In the genomic region with DNA sequence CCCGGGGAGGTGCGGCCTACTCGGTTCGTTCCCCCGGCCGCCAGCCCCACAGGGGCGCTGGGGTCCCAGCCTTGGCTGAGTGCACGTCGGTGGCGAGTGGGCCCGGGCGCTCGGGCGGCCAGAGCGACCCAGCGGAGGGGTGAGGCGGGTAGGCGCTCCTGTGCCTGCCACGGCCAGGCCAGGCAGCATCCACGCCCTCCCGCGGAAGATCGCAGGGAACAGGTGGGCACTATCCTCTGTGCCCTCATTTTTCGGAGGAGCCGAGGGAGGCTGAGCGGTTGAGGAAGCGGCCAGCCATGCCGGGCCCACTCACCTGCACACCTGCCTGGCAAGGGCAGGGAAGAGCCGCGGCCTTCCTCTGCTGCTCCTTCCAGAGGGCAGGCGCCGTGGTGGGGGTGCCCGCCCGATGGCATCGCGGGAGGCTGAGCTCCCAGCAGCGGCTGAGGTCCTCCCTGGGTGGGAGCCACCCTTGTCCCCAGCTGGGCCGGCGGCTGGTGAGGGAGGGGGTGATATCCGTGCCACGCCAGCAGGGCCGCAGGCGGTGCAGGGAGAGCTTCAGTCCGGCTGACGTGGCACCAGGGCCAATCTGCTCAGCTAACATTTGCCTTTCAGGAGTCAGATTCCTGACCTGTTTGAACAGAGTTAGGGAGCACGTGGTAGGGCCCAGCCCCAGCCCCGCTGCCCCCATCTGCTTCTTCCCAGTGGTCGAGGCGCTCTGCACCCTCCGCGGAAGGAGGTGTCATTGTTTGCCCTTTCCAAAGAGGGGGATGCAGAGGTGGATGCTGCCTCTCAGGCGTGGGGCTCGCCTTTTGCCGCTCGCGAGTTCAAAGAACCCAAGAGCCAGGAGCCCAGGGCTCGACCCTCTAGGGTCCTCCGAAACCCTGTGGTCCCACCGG, we compare ENCODE assay signal across 2 cellular contexts.
A peak's percentile ranks its signal among the peaks of the same experiment; 100 is the strongest.
TF ChIP-seq lines count a peak whose summit lies in the region.

No MANE protein-coding gene starts in this region.

TF ChIP-seq in K562, 482 proteins besides CTCF, POLR2A, EP300 and RAD21 (continued from another document):
- TF ChIP-seq, protein P1, sequence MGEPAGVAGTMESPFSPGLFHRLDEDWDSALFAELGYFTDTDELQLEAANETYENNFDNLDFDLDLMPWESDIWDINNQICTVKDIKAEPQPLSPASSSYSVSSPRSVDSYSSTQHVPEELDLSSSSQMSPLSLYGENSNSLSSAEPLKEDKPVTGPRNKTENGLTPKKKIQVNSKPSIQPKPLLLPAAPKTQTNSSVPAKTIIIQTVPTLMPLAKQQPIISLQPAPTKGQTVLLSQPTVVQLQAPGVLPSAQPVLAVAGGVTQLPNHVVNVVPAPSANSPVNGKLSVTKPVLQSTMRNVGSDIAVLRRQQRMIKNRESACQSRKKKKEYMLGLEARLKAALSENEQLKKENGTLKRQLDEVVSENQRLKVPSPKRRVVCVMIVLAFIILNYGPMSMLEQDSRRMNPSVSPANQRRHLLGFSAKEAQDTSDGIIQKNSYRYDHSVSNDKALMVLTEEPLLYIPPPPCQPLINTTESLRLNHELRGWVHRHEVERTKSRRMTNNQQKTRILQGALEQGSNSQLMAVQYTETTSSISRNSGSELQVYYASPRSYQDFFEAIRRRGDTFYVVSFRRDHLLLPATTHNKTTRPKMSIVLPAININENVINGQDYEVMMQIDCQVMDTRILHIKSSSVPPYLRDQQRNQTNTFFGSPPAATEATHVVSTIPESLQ (CRISPR knock-in tag; IDR thresholded peaks at IDR 0.05) = no peak
- TF ChIP-seq FOXK1 (CRISPR knock-in tag; IDR thresholded peaks at IDR 0.05; ENCODE audit: borderline replicate concordance) (0 out of 2 replicates have a peak, but pooled peaks have one; percentile 33), ZEB2 (IDR thresholded peaks at IDR 0.05) (no peak), HLTF (IDR thresholded peaks at IDR 0.05) (no peak), ARID2 (IDR thresholded peaks at IDR 0.05) (no peak), NCOR1 (IDR thresholded peaks at IDR 0.05) (no peak), MBD2 (IDR thresholded peaks at IDR 0.05; ENCODE audit: borderline replicate concordance, low read depth) (no peak), ZFX (CRISPR knock-in tag; IDR thresholded peaks at IDR 0.05) (0 out of 2 replicates have a peak, but pooled peaks have one; percentile 24), RBM15 (IDR thresholded peaks at IDR 0.05; ENCODE audit: insufficient read depth, low read length) (no peak), RBBP5 (IDR thresholded peaks at IDR 0.05; ENCODE audit: borderline replicate concordance, insufficient read depth, low read length, poor library complexity, severe bottlenecking) (peak; percentile 7), YBX1 (IDR thresholded peaks at IDR 0.05) (no peak), CEBPG (CRISPR knock-in tag; IDR thresholded peaks at IDR 0.05) (peak; percentile 27; the same call in 1 of the 2 replicates), CEBPG (tag; conservative IDR thresholded peaks at IDR 0.05 in 1 of 2, IDR thresholded peaks at IDR 0.05 in 1 of 2) (no peak), ZNF384 (IDR thresholded peaks at IDR 0.05; ENCODE audit: low read depth, low read length) (no peak)
- TF ChIP-seq, protein P2, sequence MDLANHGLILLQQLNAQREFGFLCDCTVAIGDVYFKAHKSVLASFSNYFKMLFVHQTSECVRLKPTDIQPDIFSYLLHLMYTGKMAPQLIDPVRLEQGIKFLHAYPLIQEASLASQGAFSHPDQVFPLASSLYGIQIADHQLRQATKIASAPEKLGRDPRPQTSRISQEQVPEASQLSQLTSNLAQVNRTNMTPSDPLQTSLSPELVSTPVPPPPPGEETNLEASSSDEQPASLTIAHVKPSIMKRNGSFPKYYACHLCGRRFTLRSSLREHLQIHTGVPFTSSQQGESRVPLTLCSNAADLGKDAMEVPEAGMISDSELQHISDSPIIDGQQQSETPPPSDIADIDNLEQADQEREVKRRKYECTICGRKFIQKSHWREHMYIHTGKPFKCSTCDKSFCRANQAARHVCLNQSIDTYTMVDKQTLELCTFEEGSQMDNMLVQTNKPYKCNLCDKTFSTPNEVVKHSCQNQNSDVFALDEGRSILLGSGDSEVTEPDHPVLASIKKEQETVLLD (IDR thresholded peaks at IDR 0.05) = no peak

TF ChIP-seq in HepG2, 621 proteins besides CTCF, POLR2A, EP300 and RAD21 (continued from another document and continues in another):
- TF ChIP-seq, protein P3, sequence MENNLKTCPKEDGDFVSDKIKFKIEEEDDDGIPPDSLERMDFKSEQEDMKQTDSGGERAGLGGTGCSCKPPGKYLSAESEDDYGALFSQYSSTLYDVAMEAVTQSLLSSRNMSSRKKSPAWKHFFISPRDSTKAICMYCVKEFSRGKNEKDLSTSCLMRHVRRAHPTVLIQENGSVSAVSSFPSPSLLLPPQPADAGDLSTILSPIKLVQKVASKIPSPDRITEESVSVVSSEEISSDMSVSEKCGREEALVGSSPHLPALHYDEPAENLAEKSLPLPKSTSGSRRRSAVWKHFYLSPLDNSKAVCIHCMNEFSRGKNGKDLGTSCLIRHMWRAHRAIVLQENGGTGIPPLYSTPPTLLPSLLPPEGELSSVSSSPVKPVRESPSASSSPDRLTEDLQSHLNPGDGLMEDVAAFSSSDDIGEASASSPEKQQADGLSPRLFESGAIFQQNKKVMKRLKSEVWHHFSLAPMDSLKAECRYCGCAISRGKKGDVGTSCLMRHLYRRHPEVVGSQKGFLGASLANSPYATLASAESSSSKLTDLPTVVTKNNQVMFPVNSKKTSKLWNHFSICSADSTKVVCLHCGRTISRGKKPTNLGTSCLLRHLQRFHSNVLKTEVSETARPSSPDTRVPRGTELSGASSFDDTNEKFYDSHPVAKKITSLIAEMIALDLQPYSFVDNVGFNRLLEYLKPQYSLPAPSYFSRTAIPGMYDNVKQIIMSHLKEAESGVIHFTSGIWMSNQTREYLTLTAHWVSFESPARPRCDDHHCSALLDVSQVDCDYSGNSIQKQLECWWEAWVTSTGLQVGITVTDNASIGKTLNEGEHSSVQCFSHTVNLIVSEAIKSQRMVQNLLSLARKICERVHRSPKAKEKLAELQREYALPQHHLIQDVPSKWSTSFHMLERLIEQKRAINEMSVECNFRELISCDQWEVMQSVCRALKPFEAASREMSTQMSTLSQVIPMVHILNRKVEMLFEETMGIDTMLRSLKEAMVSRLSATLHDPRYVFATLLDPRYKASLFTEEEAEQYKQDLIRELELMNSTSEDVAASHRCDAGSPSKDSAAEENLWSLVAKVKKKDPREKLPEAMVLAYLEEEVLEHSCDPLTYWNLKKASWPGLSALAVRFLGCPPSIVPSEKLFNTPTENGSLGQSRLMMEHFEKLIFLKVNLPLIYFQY (CRISPR knock-in tag; IDR thresholded peaks at IDR 0.05; ENCODE audit: borderline replicate concordance) = no peak
- TF ChIP-seq ZNF773 (CRISPR knock-in tag; IDR thresholded peaks at IDR 0.05; ENCODE audit: borderline replicate concordance) (no peak), FIP1L1 (IDR thresholded peaks at IDR 0.05; ENCODE audit: borderline replicate concordance, insufficient read depth, low read depth, low read length) (no peak), ZNF569 (CRISPR knock-in tag; IDR thresholded peaks at IDR 0.05; ENCODE audit: borderline replicate concordance) (no peak), HNRNPL (IDR thresholded peaks at IDR 0.05; ENCODE audit: low read depth, low read length) (0 out of 2 replicates have a peak, but pooled peaks have one; percentile 37), XRCC5 (optimal IDR thresholded peaks at IDR 0.05; ENCODE audit: low read length) (no peak), PHB2 (IDR thresholded peaks at IDR 0.05; ENCODE audit: partially characterized antibody) (no peak), ZBTB7B (CRISPR knock-in tag; IDR thresholded peaks at IDR 0.05) (peak; percentile 61; the same call in 1 of the 2 replicates), ZNF260 (CRISPR knock-in tag; IDR thresholded peaks at IDR 0.05; ENCODE audit: borderline replicate concordance, low read depth) (no peak), MBD4 (IDR thresholded peaks at IDR 0.05; ENCODE audit: borderline replicate concordance, low read length) (no peak), MEF2D (CRISPR knock-in tag; IDR thresholded peaks at IDR 0.05) (peak; percentile 68; the same call in 1 of the 2 replicates), ZFP82 (CRISPR knock-in tag; IDR thresholded peaks at IDR 0.05; ENCODE audit: borderline replicate concordance) (no peak), ATRX (CRISPR knock-in tag; IDR thresholded peaks at IDR 0.05; ENCODE audit: borderline replicate concordance) (no peak), ZFP36L2 (CRISPR knock-in tag; IDR thresholded peaks at IDR 0.05) (no peak), HDAC2 (CRISPR knock-in tag; IDR thresholded peaks at IDR 0.05) (no peak), SNAPC2 (CRISPR knock-in tag; IDR thresholded peaks at IDR 0.05) (0 out of 2 replicates have a peak, but pooled peaks have one; percentile 31), ZNF367 (CRISPR knock-in tag; IDR thresholded peaks at IDR 0.05; ENCODE audit: borderline replicate concordance) (no peak), ZNF44 (CRISPR knock-in tag; IDR thresholded peaks at IDR 0.05) (no peak), GZF1 (CRISPR knock-in tag; IDR thresholded peaks at IDR 0.05) (no peak), SIN3B (IDR thresholded peaks at IDR 0.05; ENCODE audit: low read length) (no peak), POLR2AphosphoS2 (IDR thresholded peaks at IDR 0.05; ENCODE audit: low read depth, low read length) (no peak), ZNF7 (CRISPR knock-in tag; IDR thresholded peaks at IDR 0.05) (no peak), ZNF547 (CRISPR knock-in tag; IDR thresholded peaks at IDR 0.05) (peak; percentile 9; the same call in 1 of the 2 replicates), GATA4 (IDR thresholded peaks at IDR 0.05; ENCODE audit: borderline replicate concordance, low read depth) (no peak), ZNF234 (CRISPR knock-in tag; conservative IDR thresholded peaks at IDR 0.05) (no peak), ZNF644 (CRISPR knock-in tag; IDR thresholded peaks at IDR 0.05; ENCODE audit: low read depth) (no peak), JUN (CRISPR knock-in tag; IDR thresholded peaks at IDR 0.05) (no peak), ZNF556 (CRISPR knock-in tag; IDR thresholded peaks at IDR 0.05; ENCODE audit: borderline replicate concordance) (no peak), PTBP1 (IDR thresholded peaks at IDR 0.05; ENCODE audit: low read depth, low read length, poor library complexity, severe bottlenecking) (no peak), ZKSCAN1 (IDR thresholded peaks at IDR 0.05; ENCODE audit: low read length) (no peak), ARID2 (CRISPR knock-in tag; IDR thresholded peaks at IDR 0.05; ENCODE audit: borderline replicate concordance) (no peak; the same call in 1 of the 2 replicates)
- TF ChIP-seq, protein P4, sequence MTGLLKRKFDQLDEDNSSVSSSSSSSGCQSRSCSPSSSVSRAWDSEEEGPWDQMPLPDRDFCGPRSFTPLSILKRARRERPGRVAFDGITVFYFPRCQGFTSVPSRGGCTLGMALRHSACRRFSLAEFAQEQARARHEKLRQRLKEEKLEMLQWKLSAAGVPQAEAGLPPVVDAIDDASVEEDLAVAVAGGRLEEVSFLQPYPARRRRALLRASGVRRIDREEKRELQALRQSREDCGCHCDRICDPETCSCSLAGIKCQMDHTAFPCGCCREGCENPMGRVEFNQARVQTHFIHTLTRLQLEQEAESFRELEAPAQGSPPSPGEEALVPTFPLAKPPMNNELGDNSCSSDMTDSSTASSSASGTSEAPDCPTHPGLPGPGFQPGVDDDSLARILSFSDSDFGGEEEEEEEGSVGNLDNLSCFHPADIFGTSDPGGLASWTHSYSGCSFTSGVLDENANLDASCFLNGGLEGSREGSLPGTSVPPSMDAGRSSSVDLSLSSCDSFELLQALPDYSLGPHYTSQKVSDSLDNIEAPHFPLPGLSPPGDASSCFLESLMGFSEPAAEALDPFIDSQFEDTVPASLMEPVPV (CRISPR knock-in tag; IDR thresholded peaks at IDR 0.05) = no peak; the same call in 1 of the 2 replicates
- TF ChIP-seq, protein P5, sequence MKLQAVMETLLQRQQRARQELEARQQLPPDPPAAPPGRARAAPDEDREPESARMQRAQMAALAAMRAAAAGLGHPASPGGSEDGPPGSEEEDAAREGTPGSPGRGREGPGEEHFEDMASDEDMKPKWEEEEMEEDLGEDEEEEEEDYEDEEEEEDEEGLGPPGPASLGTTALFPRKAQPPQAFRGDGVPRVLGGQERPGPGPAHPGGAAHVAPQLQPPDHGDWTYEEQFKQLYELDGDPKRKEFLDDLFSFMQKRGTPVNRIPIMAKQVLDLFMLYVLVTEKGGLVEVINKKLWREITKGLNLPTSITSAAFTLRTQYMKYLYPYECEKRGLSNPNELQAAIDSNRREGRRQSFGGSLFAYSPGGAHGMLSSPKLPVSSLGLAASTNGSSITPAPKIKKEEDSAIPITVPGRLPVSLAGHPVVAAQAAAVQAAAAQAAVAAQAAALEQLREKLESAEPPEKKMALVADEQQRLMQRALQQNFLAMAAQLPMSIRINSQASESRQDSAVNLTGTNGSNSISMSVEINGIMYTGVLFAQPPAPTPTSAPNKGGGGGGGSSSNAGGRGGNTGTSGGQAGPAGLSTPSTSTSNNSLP (IDR thresholded peaks at IDR 0.05; ENCODE audit: low read depth, low read length) = no peak
- TF ChIP-seq, protein P6, sequence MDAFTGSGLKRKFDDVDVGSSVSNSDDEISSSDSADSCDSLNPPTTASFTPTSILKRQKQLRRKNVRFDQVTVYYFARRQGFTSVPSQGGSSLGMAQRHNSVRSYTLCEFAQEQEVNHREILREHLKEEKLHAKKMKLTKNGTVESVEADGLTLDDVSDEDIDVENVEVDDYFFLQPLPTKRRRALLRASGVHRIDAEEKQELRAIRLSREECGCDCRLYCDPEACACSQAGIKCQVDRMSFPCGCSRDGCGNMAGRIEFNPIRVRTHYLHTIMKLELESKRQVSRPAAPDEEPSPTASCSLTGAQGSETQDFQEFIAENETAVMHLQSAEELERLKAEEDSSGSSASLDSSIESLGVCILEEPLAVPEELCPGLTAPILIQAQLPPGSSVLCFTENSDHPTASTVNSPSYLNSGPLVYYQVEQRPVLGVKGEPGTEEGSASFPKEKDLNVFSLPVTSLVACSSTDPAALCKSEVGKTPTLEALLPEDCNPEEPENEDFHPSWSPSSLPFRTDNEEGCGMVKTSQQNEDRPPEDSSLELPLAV (CRISPR knock-in tag; conservative IDR thresholded peaks at IDR 0.05; ENCODE audit: low read depth) = no peak
- TF ChIP-seq, protein P7, sequence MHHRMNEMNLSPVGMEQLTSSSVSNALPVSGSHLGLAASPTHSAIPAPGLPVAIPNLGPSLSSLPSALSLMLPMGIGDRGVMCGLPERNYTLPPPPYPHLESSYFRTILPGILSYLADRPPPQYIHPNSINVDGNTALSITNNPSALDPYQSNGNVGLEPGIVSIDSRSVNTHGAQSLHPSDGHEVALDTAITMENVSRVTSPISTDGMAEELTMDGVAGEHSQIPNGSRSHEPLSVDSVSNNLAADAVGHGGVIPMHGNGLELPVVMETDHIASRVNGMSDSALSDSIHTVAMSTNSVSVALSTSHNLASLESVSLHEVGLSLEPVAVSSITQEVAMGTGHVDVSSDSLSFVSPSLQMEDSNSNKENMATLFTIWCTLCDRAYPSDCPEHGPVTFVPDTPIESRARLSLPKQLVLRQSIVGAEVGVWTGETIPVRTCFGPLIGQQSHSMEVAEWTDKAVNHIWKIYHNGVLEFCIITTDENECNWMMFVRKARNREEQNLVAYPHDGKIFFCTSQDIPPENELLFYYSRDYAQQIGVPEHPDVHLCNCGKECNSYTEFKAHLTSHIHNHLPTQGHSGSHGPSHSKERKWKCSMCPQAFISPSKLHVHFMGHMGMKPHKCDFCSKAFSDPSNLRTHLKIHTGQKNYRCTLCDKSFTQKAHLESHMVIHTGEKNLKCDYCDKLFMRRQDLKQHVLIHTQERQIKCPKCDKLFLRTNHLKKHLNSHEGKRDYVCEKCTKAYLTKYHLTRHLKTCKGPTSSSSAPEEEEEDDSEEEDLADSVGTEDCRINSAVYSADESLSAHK (CRISPR knock-in tag; IDR thresholded peaks at IDR 0.05; ENCODE audit: borderline replicate concordance) = no peak
